Comparison of ENCODE assay signal across 9 cellular contexts in genomic region chr3:149487598-149488197, GRCh38. TPM values are rescaled to one million over a fixed set of nuclear protein-coding genes. Genes with fewer than 3 reads are reported as not detected.
DNase-seq lines count a peak whose midpoint lies in the region; ATAC-seq and TF ChIP-seq lines count a peak whose summit lies in the region.
"Had no signal": no experiment of that assay in that cellular context is flagged by ENCODE, and none has a peak within 500 bp of the region (broad histone marks: within the 10 kb centered on the region; RNA-seq: fewer than 3 reads in every experiment).

No MANE protein-coding gene starts in this region.

- ATAC-seq in GM19463 (IDR thresholded peaks at IDR 0.05; ENCODE audit: unreplicated experiment), result peak; percentile 75
- no peak for ATAC-seq in HG03039 (IDR thresholded peaks at IDR 0.05; ENCODE audit: unreplicated experiment)
- ATAC-seq: left colon had no signal

- no peak overlapping the region for H3K4me3 Mint-ChIP-seq in activated naive CD4-positive, alpha-beta T cell treated with anti-CD3 and anti-CD28 coated beads, Interleukin-2, amount 10 ng/mL, durations not matched to agents 7 days and 5 days
- H3K4me3 Mint-ChIP-seq: T-helper 1 cell treated with Interleukin-12 subunit alpha and Interleukin-12 subunit beta and Interleukin-4 antibody, amounts not matched to agents 30 μg/mL and 1 μg/mL, for 36 hours had no signal

- H3K9me3 ChIP-seq in thyroid gland, result no peaks in the 10 kb centered on the region

- no peaks in the 10 kb centered on the region for H3K36me3 ChIP-seq in thyroid gland

- H3K27ac ChIP-seq in thyroid gland, result no peak overlapping the region

- no peak overlapping the region for H3K27ac Mint-ChIP-seq in activated naive CD4-positive, alpha-beta T cell treated with anti-CD3 and anti-CD28 coated beads, Interleukin-2, amount 10 ng/mL, durations not matched to agents 7 days and 5 days
- H3K27ac Mint-ChIP-seq: T-helper 1 cell treated with Interleukin-12 subunit alpha and Interleukin-12 subunit beta and Interleukin-4 antibody, amounts not matched to agents 30 μg/mL and 1 μg/mL, for 36 hours had no signal

- no peaks in the 10 kb centered on the region for H3K4me1 Mint-ChIP-seq in activated naive CD4-positive, alpha-beta T cell treated with anti-CD3 and anti-CD28 coated beads, Interleukin-2, amount 10 ng/mL, durations not matched to agents 7 days and 5 days

- CTCF ChIA-PET in activated naive CD4-positive, alpha-beta T cell treated with anti-CD3 and anti-CD28 coated beads, Interleukin-2, amount 10 ng/mL, durations not matched to agents 7 days and 5 days (lab: Charles Lee), result interaction anchor here (0.7 to 1.3 kb wide), 3 partner anchors 8 to 27 kb away, joined by 3 read pairs; no protein-coding TSS in a partner anchor

- H3K9me3 Mint-ChIP-seq in activated naive CD4-positive, alpha-beta T cell treated with anti-CD3 and anti-CD28 coated beads, Interleukin-2, amount 10 ng/mL, durations not matched to agents 7 days and 5 days, result no peaks in the 10 kb centered on the region
- H3K9me3 Mint-ChIP-seq: T-helper 1 cell treated with Interleukin-12 subunit alpha and Interleukin-12 subunit beta and Interleukin-4 antibody, amounts not matched to agents 30 μg/mL and 1 μg/mL, for 36 hours had no signal

- H3K4me3 ChIP-seq in retinal pigment epithelial cell (ENCODE audit: low read length) (no peak overlapping the region), thyroid gland (replicated peaks in 1 of 3) (no peak overlapping the region)

- intact Hi-C loops in thyroid gland (cut with DNase I), result no loop called here

- H3K27me3 ChIP-seq in thyroid gland, result no peaks in the 10 kb centered on the region

- no peaks in the 10 kb centered on the region for H3K4me1 ChIP-seq in thyroid gland

- no peak for TF ChIP-seq POLR2A in thyroid gland (IDR thresholded peaks at IDR 0.05)

- TF ChIP-seq CTCF in retinal pigment epithelial cell (conservative IDR thresholded peaks at IDR 0.05; ENCODE audit: low read depth, low read length) (peak; percentile 49), thyroid gland (IDR thresholded peaks at IDR 0.05) (peak in 1 of 6 experiments; percentile 25)

- WGBS in thyroid gland, 2 donors, result 75 to 88% methylated on average over 6 of the region's 6 CpGs

- no peaks in the 10 kb centered on the region for H3K36me3 Mint-ChIP-seq in activated naive CD4-positive, alpha-beta T cell treated with anti-CD3 and anti-CD28 coated beads, Interleukin-2, amount 10 ng/mL, durations not matched to agents 7 days and 5 days

- peaks cover 22% of the 10 kb centered on the region for H3K27me3 Mint-ChIP-seq in activated naive CD4-positive, alpha-beta T cell treated with anti-CD3 and anti-CD28 coated beads, Interleukin-2, amount 10 ng/mL, durations not matched to agents 7 days and 5 days

- DNase-seq in ELF-1 (ENCODE audit: low read depth, low spot score) (peak; percentile 55), KG1 (lab: John Stamatoyannopoulos, UW) (peak; percentile 7), retinal pigment epithelial cell (ENCODE audit: low read depth) (no peak), thyroid gland (no peak)
- peak; percentile 43 for DNase-seq in activated naive CD4-positive, alpha-beta T cell treated with anti-CD3 and anti-CD28 coated beads, Interleukin-2, amount 10 ng/mL, durations not matched to agents 7 days and 5 days

RNA-seq across cellular contexts. Expression of gene TM4SF4, which starts 13.2 kb away (rescaled TPM):
- total RNA-seq in thyroid gland, result 1 to 10 TPM in 1 of 4 donors, not detected in 3; 3.4 TPM

Comparison
In these comparisons a context has a peak if more than half of its experiments do, and no peak if none do; other contexts are left out.
1. DNase-seq: peak in ELF-1 (single experiment), KG1 (single experiment) and activated naive CD4-positive, alpha-beta T cell treated with anti-CD3 and anti-CD28 coated beads, Interleukin-2, amount 10 ng/mL, durations not matched to agents 7 days and 5 days (single experiment); none in retinal pigment epithelial cell (single experiment) and thyroid gland (0 of 2).